In genomic region chr11:72947229-72947628, GRCh38 we compare ENCODE assay signal across 26 cellular contexts.
"Had no signal": no experiment of that assay in that cellular context is flagged by ENCODE, and none has a peak within 500 bp of the region (broad histone marks: within the 10 kb centered on the region; RNA-seq: fewer than 3 reads in every experiment).

No MANE protein-coding gene starts in this region.

- H3K27ac ChIP-seq: ascending aorta had no signal

- H3K27me3 Mint-ChIP-seq: activated CD4-positive, alpha-beta memory T cell treated with anti-CD3 and anti-CD28 coated beads for 36 hours; activated CD4-positive, alpha-beta T cell treated with anti-CD3 and anti-CD28 coated beads, Interleukin-2, amount 10 ng/mL, durations not matched to agents 7 days and 5 days; activated naive CD8-positive, alpha-beta T cell treated with anti-CD3 and anti-CD28 coated beads, Interleukin-2, amount 50 U/mL, for 24 hours; brain; central memory CD8-positive, alpha-beta T cell; T-helper 17 cell had no signal

- H3K4me3 Mint-ChIP-seq: activated CD4-positive, alpha-beta memory T cell treated with anti-CD3 and anti-CD28 coated beads for 36 hours; activated CD4-positive, alpha-beta T cell treated with anti-CD3 and anti-CD28 coated beads, Interleukin-2, amount 10 ng/mL, durations not matched to agents 7 days and 5 days; activated naive CD8-positive, alpha-beta T cell treated with anti-CD3 and anti-CD28 coated beads, Interleukin-2, amount 50 U/mL, for 24 hours; activated T-cell treated with anti-CD3 and anti-CD28 coated beads, Interleukin-2, amount 50 U/mL, for 4 hours; brain; central memory CD8-positive, alpha-beta T cell; T-helper 17 cell; WTC11 had no signal

- H3K9me3 Mint-ChIP-seq: activated CD4-positive, alpha-beta memory T cell treated with anti-CD3 and anti-CD28 coated beads for 36 hours; activated CD4-positive, alpha-beta T cell treated with anti-CD3 and anti-CD28 coated beads, Interleukin-2, amount 10 ng/mL, durations not matched to agents 7 days and 5 days; activated naive CD4-positive, alpha-beta T cell treated with anti-CD3 and anti-CD28 coated beads, Interleukin-2, amount 50 U/mL, for 72 hours; activated naive CD8-positive, alpha-beta T cell treated with anti-CD3 and anti-CD28 coated beads, Interleukin-2, amount 50 U/mL, for 24 hours; activated T-cell treated with anti-CD3 and anti-CD28 coated beads, Interleukin-2, amount 50 U/mL, for 4 hours; central memory CD8-positive, alpha-beta T cell had no signal

- DNase-seq: activated CD4-positive, alpha-beta memory T cell treated with anti-CD3 and anti-CD28 coated beads for 36 hours; activated CD4-positive, alpha-beta T cell treated with anti-CD3 and anti-CD28 coated beads for 1 hour; activated CD4-positive, alpha-beta T cell treated with anti-CD3 and anti-CD28 coated beads, Interleukin-2, amount 10 ng/mL, durations not matched to agents 7 days and 5 days; activated CD8-positive, alpha-beta memory T cell treated with anti-CD3 and anti-CD28 coated beads for 24 hours; activated effector memory CD4-positive, alpha-beta T cell treated with anti-CD3 and anti-CD28 coated beads, Interleukin-2, amount 50 U/mL, for 16 hours; activated naive CD4-positive, alpha-beta T cell treated with Interleukin-2 at 50 U/mL for 16 hours; activated naive CD8-positive, alpha-beta T cell treated with anti-CD3 and anti-CD28 coated beads, Interleukin-2, amount 50 U/mL, for 24 hours; activated T-cell treated with anti-CD3 and anti-CD28 coated beads, Interleukin-2, amount 50 U/mL, for 4 hours; amniotic stem cell; NCI-H1092; NCI-H1417; NCI-H1694; NCI-H2029; NCI-H2107; NCI-H2171 treated with DMSO at 0.1 percent for 48 hours; NCI-H226; NCI-H526; NCI-H82; SIG-M5; T-helper 17 cell; T-helper 9 cell had no signal

- ATAC-seq: activated naive CD4-positive, alpha-beta T cell treated with anti-CD3 and anti-CD28 coated beads, Interleukin-2, amount 50 U/mL, for 72 hours; activated naive CD8-positive, alpha-beta T cell treated with anti-CD3 and anti-CD28 coated beads, Interleukin-2, amount 50 U/mL, for 24 hours; activated T-cell treated with anti-CD3 and anti-CD28 coated beads, Interleukin-2, amount 50 U/mL, for 4 hours; T-helper 17 cell; WTC11 had no signal

- H3K4me1 Mint-ChIP-seq: activated CD4-positive, alpha-beta T cell treated with anti-CD3 and anti-CD28 coated beads, Interleukin-2, amount 10 ng/mL, durations not matched to agents 7 days and 5 days; brain; central memory CD8-positive, alpha-beta T cell had no signal

- H3K36me3 Mint-ChIP-seq: activated naive CD4-positive, alpha-beta T cell treated with anti-CD3 and anti-CD28 coated beads, Interleukin-2, amount 50 U/mL, for 72 hours; WTC11 had no signal

- H3K27ac Mint-ChIP-seq: activated CD4-positive, alpha-beta memory T cell treated with anti-CD3 and anti-CD28 coated beads for 36 hours; activated CD4-positive, alpha-beta T cell treated with anti-CD3 and anti-CD28 coated beads, Interleukin-2, amount 10 ng/mL, durations not matched to agents 7 days and 5 days; activated naive CD4-positive, alpha-beta T cell treated with anti-CD3 and anti-CD28 coated beads, Interleukin-2, amount 50 U/mL, for 72 hours; activated naive CD8-positive, alpha-beta T cell treated with anti-CD3 and anti-CD28 coated beads, Interleukin-2, amount 50 U/mL, for 24 hours; brain; T-helper 17 cell; WTC11 had no signal

- H3K4me3 ChIP-seq: ascending aorta had no signal

- H3K27me3 ChIP-seq: ascending aorta had no signal

- H3K4me1 ChIP-seq: ascending aorta had no signal

- H3K36me3 ChIP-seq: ascending aorta had no signal

- H3K9me3 ChIP-seq: ascending aorta had no signal
